ENCODE assay signal across 2 cellular contexts in the genomic region with DNA sequence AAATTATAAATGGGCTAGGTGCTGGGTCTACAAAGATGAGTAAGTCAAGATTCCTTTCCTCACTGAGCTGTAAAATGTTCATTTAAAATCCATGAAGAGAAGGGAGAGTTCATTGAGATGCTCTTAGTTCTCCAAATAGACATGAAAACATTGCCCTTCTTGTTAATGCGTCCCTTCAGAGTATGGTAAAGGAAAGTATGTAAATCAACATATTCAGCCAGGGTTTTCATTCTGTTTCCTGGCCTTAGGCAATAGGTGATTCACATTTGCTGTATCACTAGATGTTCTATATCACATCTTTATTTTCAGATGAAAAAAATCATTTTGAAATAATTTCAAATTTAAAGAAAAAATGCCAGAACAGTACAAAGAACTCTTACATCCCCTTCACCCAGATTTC.
TF ChIP-seq lines count a peak whose summit lies in the region.

No MANE protein-coding gene starts in this region.

TF ChIP-seq in GM23338, 12 proteins besides CTCF, POLR2A, EP300 and RAD21 (continues in another document):
- TF ChIP-seq POLR2AphosphoS5 (IDR thresholded peaks at IDR 0.05; ENCODE audit: low read depth) (no peak), EZH2 (IDR thresholded peaks at IDR 0.05; ENCODE audit: low read depth, unreplicated experiment) (no peak), EZH2phosphoT487 (IDR thresholded peaks at IDR 0.05; ENCODE audit: unreplicated experiment) (no peak), ZNF331 (CRISPR knock-in tag; IDR thresholded peaks at IDR 0.05; ENCODE audit: low read depth) (no peak), STAT1 (IDR thresholded peaks at IDR 0.05; ENCODE audit: unreplicated experiment) (no peak), NANOG (IDR thresholded peaks at IDR 0.05; ENCODE audit: borderline replicate concordance) (no peak), CREB1 (CRISPR knock-in tag; IDR thresholded peaks at IDR 0.05; ENCODE audit: low read depth) (no peak), ZNF114 (CRISPR knock-in tag; IDR thresholded peaks at IDR 0.05) (no peak)
- TF ChIP-seq, protein P1, sequence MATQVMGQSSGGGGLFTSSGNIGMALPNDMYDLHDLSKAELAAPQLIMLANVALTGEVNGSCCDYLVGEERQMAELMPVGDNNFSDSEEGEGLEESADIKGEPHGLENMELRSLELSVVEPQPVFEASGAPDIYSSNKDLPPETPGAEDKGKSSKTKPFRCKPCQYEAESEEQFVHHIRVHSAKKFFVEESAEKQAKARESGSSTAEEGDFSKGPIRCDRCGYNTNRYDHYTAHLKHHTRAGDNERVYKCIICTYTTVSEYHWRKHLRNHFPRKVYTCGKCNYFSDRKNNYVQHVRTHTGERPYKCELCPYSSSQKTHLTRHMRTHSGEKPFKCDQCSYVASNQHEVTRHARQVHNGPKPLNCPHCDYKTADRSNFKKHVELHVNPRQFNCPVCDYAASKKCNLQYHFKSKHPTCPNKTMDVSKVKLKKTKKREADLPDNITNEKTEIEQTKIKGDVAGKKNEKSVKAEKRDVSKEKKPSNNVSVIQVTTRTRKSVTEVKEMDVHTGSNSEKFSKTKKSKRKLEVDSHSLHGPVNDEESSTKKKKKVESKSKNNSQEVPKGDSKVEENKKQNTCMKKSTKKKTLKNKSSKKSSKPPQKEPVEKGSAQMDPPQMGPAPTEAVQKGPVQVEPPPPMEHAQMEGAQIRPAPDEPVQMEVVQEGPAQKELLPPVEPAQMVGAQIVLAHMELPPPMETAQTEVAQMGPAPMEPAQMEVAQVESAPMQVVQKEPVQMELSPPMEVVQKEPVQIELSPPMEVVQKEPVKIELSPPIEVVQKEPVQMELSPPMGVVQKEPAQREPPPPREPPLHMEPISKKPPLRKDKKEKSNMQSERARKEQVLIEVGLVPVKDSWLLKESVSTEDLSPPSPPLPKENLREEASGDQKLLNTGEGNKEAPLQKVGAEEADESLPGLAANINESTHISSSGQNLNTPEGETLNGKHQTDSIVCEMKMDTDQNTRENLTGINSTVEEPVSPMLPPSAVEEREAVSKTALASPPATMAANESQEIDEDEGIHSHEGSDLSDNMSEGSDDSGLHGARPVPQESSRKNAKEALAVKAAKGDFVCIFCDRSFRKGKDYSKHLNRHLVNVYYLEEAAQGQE (IDR thresholded peaks at IDR 0.05; ENCODE audit: unreplicated experiment), result no peak
- TF ChIP-seq, protein P2, sequence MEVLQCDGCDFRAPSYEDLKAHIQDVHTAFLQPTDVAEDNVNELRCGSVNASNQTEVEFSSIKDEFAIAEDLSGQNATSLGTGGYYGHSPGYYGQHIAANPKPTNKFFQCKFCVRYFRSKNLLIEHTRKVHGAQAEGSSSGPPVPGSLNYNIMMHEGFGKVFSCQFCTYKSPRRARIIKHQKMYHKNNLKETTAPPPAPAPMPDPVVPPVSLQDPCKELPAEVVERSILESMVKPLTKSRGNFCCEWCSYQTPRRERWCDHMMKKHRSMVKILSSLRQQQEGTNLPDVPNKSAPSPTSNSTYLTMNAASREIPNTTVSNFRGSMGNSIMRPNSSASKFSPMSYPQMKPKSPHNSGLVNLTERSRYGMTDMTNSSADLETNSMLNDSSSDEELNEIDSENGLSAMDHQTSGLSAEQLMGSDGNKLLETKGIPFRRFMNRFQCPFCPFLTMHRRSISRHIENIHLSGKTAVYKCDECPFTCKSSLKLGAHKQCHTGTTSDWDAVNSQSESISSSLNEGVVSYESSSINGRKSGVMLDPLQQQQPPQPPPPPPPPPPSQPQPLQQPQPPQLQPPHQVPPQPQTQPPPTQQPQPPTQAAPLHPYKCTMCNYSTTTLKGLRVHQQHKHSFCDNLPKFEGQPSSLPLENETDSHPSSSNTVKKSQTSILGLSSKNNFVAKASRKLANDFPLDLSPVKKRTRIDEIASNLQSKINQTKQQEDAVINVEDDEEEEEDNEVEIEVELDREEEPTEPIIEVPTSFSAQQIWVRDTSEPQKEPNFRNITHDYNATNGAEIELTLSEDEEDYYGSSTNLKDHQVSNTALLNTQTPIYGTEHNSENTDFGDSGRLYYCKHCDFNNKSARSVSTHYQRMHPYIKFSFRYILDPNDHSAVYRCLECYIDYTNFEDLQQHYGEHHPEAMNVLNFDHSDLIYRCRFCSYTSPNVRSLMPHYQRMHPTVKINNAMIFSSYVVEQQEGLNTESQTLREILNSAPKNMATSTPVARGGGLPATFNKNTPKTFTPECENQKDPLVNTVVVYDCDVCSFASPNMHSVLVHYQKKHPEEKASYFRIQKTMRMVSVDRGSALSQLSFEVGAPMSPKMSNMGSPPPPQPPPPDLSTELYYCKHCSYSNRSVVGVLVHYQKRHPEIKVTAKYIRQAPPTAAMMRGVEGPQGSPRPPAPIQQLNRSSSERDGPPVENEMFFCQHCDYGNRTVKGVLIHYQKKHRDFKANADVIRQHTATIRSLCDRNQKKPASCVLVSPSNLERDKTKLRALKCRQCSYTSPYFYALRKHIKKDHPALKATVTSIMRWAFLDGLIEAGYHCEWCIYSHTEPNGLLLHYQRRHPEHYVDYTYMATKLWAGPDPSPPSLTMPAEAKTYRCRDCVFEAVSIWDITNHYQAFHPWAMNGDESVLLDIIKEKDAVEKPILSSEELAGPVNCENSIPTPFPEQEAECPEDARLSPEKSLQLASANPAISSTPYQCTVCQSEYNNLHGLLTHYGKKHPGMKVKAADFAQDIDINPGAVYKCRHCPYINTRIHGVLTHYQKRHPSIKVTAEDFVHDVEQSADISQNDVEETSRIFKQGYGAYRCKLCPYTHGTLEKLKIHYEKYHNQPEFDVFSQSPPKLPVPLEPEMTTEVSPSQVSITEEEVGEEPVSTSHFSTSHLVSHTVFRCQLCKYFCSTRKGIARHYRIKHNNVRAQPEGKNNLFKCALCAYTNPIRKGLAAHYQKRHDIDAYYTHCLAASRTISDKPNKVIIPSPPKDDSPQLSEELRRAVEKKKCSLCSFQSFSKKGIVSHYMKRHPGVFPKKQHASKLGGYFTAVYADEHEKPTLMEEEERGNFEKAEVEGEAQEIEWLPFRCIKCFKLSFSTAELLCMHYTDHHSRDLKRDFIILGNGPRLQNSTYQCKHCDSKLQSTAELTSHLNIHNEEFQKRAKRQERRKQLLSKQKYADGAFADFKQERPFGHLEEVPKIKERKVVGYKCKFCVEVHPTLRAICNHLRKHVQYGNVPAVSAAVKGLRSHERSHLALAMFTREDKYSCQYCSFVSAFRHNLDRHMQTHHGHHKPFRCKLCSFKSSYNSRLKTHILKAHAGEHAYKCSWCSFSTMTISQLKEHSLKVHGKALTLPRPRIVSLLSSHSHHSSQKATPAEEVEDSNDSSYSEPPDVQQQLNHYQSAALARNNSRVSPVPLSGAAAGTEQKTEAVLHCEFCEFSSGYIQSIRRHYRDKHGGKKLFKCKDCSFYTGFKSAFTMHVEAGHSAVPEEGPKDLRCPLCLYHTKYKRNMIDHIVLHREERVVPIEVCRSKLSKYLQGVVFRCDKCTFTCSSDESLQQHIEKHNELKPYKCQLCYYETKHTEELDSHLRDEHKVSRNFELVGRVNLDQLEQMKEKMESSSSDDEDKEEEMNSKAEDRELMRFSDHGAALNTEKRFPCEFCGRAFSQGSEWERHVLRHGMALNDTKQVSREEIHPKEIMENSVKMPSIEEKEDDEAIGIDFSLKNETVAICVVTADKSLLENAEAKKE (CRISPR knock-in tag; IDR thresholded peaks at IDR 0.05), result no peak

TF ChIP-seq in GM12878, 131 proteins besides CTCF, POLR2A, EP300 and RAD21:
- TF ChIP-seq BACH1 (IDR thresholded peaks at IDR 0.05; ENCODE audit: borderline replicate concordance), result no peak
- TF ChIP-seq PML (IDR thresholded peaks at IDR 0.05; ENCODE audit: low read length), result no peak
- TF ChIP-seq ZSCAN29 (IDR thresholded peaks at IDR 0.05), result no peak
- no peak for TF ChIP-seq YBX1 (IDR thresholded peaks at IDR 0.05)
- TF ChIP-seq RCOR1 (conservative IDR thresholded peaks at IDR 0.05; ENCODE audit: low read depth, low read length), result no peak
